8 cellular contexts compared by ENCODE assay signal in the genomic region with DNA sequence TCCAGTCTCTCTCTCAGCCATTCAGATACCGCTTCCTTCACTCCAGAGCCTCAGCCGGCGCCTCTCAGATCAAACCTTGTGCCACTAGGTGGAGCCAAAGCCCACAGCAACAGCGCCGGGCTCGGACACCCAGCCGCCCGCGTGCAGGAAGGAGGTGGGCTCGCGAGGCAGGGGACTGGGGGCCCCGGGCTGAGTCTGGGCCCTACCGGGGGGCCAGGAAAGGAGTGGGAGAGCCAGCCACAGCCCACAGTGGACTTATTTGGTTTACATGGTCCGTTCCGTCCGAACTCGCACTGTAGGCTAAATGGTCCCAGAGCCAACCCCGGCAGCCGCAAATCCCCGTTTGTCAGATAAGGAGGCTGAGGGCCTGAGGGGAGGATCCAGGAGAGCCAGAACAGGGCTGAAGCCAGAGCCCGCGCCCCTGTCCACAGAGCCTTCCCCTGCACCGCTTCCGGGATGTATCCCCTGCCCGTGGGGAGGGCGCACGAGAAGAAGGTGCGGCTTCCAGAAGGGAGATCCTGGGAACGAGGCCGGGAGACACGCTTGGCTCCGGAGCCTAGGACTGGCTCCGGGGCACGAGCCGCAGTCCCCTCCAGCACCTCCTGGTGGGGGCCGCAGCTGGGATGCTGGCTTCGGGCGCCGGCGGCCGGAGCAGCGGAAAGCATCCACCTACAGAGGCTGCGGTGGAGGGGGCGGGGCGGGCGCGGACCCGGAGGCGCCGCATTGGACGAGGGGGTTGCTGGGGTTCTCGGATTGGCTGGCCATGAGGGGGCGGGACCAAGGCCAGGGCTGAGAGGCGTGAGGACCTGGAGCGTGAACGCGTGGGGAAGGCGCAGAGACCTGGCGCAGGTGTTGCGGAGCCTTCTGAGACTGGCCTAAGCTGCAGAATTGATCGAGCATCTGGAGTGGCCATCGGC. TPM values are rescaled to one million over a fixed set of nuclear protein-coding genes. Genes with fewer than 3 reads are reported as not detected.
DNase-seq lines count a peak whose midpoint lies in the region; ATAC-seq, FAIRE-seq and TF ChIP-seq lines count a peak whose summit lies in the region.

No MANE protein-coding gene starts in this region.

- H3K27ac Mint-ChIP-seq in activated T-helper 17 cell treated with anti-CD3 and anti-CD28 coated beads, Interleukin-2, amount 50 U/mL, for 72 hours = peak overlapping the region; percentile 52
- no peak overlapping the region for H3K27ac Mint-ChIP-seq in nephron progenitor cell

- FAIRE-seq in H54 (lab: Jason Lieb, UNC) = no peak

- DNase-seq in EL (peak; percentile 90), H54 (ENCODE audit: insufficient read length, low spot score) (peak; percentile 88), LoVo (ENCODE audit: low spot score) (peak; percentile 96), RPMI8226 (peak; percentile 99), fibroblast of the aortic adventitia (ENCODE audit: low read depth) (peak; percentile 76), nephron progenitor cell (peak; percentile 97)
- DNase-seq in stimulated activated naive CD8-positive, alpha-beta T cell treated with anti-CD3 and anti-CD28 coated beads, Interleukin-15, Interleukin-2, amounts not matched to agents 100 U/mL and 50 U/mL, for 24 hours = peak; percentile 96

- TF ChIP-seq CTCF in fibroblast of the aortic adventitia (IDR thresholded peaks at IDR 0.05; ENCODE audit: insufficient read depth, low read length) (peak; percentile 87), nephron progenitor cell (IDR thresholded peaks at IDR 0.05) (peak; percentile 88)

- H3K27me3 Mint-ChIP-seq in activated T-helper 17 cell treated with anti-CD3 and anti-CD28 coated beads, Interleukin-2, amount 50 U/mL, for 72 hours = peaks cover 6% of the 10 kb centered on the region
- H3K27me3 Mint-ChIP-seq in nephron progenitor cell (ENCODE audit: low read depth, poor library complexity) = peaks cover 15% of the 10 kb centered on the region

- H3K36me3 Mint-ChIP-seq in activated T-helper 17 cell treated with anti-CD3 and anti-CD28 coated beads, Interleukin-2, amount 50 U/mL, for 72 hours (ENCODE audit: low read depth) = no peaks in the 10 kb centered on the region
- H3K36me3 Mint-ChIP-seq in nephron progenitor cell (ENCODE audit: low read depth) = no peaks in the 10 kb centered on the region

- H3K9me3 Mint-ChIP-seq in activated T-helper 17 cell treated with anti-CD3 and anti-CD28 coated beads, Interleukin-2, amount 50 U/mL, for 72 hours = no peaks in the 10 kb centered on the region
- H3K9me3 Mint-ChIP-seq in nephron progenitor cell = no peaks in the 10 kb centered on the region

- H3K4me3 ChIP-seq in fibroblast of the aortic adventitia (ENCODE audit: low read depth, low read length) = peak overlapping the region; percentile 75

- ATAC-seq in activated T-helper 17 cell treated with anti-CD3 and anti-CD28 coated beads, Interleukin-2, amount 50 U/mL, for 72 hours (replicated peaks) = peak; percentile 94
- peak; percentile 86 for ATAC-seq in stimulated activated naive CD8-positive, alpha-beta T cell treated with anti-CD3 and anti-CD28 coated beads, Interleukin-15, Interleukin-2, amounts not matched to agents 100 U/mL and 50 U/mL, for 24 hours

- peak overlapping the region; percentile 80 for H3K4me3 Mint-ChIP-seq in activated T-helper 17 cell treated with anti-CD3 and anti-CD28 coated beads, Interleukin-2, amount 50 U/mL, for 72 hours
- peak overlapping the region; percentile 82 for H3K4me3 Mint-ChIP-seq in nephron progenitor cell

- no peak for TF ChIP-seq POLR2A in H54 (IDR thresholded peaks at IDR 0.05; ENCODE audit: low read depth, low read length)

- H3K4me1 Mint-ChIP-seq in activated T-helper 17 cell treated with anti-CD3 and anti-CD28 coated beads, Interleukin-2, amount 50 U/mL, for 72 hours = peaks cover 17% of the 10 kb centered on the region
- H3K4me1 Mint-ChIP-seq in nephron progenitor cell = peaks cover 29% of the 10 kb centered on the region

RNA-seq across cellular contexts. Expression of a gene that starts 6.5 kb away (rescaled TPM):
- not detected for total RNA-seq in activated T-helper 17 cell treated with anti-CD3 and anti-CD28 coated beads, Interleukin-2, amount 50 U/mL, for 72 hours
- 0.33 and 0.90 TPM in 2 replicates for total RNA-seq in fibroblast of the aortic adventitia (ENCODE audit: low replicate concordance)

RNA-seq across cellular contexts. Expression of a gene that starts 59.8 kb away (rescaled TPM):
- 10 to 100 TPM; 11.7 to 44.9 TPM for total RNA-seq in activated T-helper 17 cell treated with anti-CD3 and anti-CD28 coated beads, Interleukin-2, amount 50 U/mL, for 72 hours
- 2.6 and 7.9 TPM in 2 replicates for total RNA-seq in fibroblast of the aortic adventitia (ENCODE audit: low replicate concordance)

Comparison
In these comparisons a context has a peak if more than half of its experiments do, and no peak if none do; other contexts are left out.
1. Peak in every context shown above with its lines: DNase-seq, ATAC-seq and H3K4me3 ChIP-seq.